8 cellular contexts compared by ENCODE assay signal in the genomic region with DNA sequence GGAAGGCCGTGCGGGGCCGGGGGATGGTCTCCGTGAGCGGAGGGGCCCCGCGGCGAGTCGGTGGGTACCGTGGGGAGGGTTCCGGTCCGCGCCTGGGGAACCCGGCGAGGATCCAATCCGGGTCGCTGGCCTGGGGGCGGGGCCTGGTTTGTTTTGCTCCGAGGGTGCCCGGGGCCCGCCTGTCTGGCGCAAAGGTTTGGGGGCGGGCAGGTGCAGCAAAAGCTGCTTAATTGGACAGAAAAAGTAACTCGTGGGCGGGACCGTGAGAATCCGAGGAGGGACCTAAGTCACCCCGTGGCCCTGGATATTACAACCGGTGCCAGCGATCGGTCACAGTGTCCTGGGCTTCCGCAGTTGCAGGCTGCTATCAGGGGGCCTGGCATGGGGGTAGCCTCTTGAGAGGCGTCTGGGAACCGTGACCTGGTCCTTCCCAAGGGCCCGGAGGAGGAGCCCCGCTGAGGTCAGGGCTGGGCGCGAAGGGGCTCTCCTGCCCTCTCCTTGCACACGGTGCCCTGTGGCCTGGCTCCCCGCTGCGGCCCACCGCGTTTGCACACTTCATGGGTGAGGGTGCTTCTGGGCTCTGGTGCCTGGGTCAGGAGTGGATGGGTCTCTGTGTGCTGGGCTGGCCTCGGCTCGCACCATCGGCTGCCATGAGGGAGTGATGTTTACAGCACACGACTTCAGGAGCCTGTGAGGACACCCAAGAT. TPM values are rescaled to one million over a fixed set of nuclear protein-coding genes. Genes with fewer than 3 reads are reported as not detected.
DNase-seq lines count a peak whose midpoint lies in the region; ATAC-seq and TF ChIP-seq lines count a peak whose summit lies in the region.

No MANE protein-coding gene starts in this region.

- H3K4me1 Mint-ChIP-seq in IgD-negative memory B cell (peaks cover 5 to 9% (median 7%) of the 10 kb centered on the region in 3 donors), neural crest cell (no peaks in the 10 kb centered on the region)
- H3K4me1 Mint-ChIP-seq in activated T-helper 2 cell treated with anti-CD3 and anti-CD28 coated beads, Interferon-gamma antibody, Interleukin-2, Interleukin-4, amounts not matched to agents 10 μg/mL and 5 μg/mL and 100 μg/mL, durations not matched to agents 14 hours and 24 hours and 36 hours (ENCODE audit: low read depth): peaks cover 8% of the 10 kb centered on the region
- peaks cover 39% of the 10 kb centered on the region for H3K4me1 Mint-ChIP-seq in stimulated activated naive CD8-positive, alpha-beta T cell treated with anti-CD3 and anti-CD28 coated beads, Interleukin-15, amount 100 ng/mL, for 72 hours

- H3K27me3 Mint-ChIP-seq in IgD-negative memory B cell (no peaks in the 10 kb centered on the region), neural crest cell (ENCODE audit: low read depth) (peaks cover 2% of the 10 kb centered on the region)
- no peaks in the 10 kb centered on the region for H3K27me3 Mint-ChIP-seq in activated T-helper 2 cell treated with anti-CD3 and anti-CD28 coated beads, Interferon-gamma antibody, Interleukin-2, Interleukin-4, amounts not matched to agents 10 μg/mL and 5 μg/mL and 100 μg/mL, durations not matched to agents 14 hours and 24 hours and 36 hours (ENCODE audit: low read depth)
- no peaks in the 10 kb centered on the region for H3K27me3 Mint-ChIP-seq in stimulated activated naive CD8-positive, alpha-beta T cell treated with anti-CD3 and anti-CD28 coated beads, Interleukin-15, amount 100 ng/mL, for 72 hours

- H3K4me3 Mint-ChIP-seq in IgD-negative memory B cell: peak overlapping the region; percentile 85 to 100 (median 92)
- H3K4me3 Mint-ChIP-seq in activated T-helper 2 cell treated with anti-CD3 and anti-CD28 coated beads, Interferon-gamma antibody, Interleukin-2, Interleukin-4, amounts not matched to agents 10 μg/mL and 5 μg/mL and 100 μg/mL, durations not matched to agents 14 hours and 24 hours and 36 hours (ENCODE audit: low read depth): peak overlapping the region; percentile 80
- peak overlapping the region; percentile 91 for H3K4me3 Mint-ChIP-seq in neural crest cell
- H3K4me3 Mint-ChIP-seq in stimulated activated naive CD8-positive, alpha-beta T cell treated with anti-CD3 and anti-CD28 coated beads, Interleukin-15, amount 100 ng/mL, for 72 hours: peak overlapping the region; percentile 87 to 93

- CTCF ChIA-PET in RWPE1 (lab: Yijun Ruan, JAX): interaction anchor here (0.8 kb wide), 1 partner anchor 232 kb away, joined by 3 read pairs; no protein-coding TSS in a partner anchor

- POLR2A ChIA-PET in RWPE1 (lab: Yijun Ruan, JAX; ENCODE audit: low non-redundant PET): interaction anchor here (1.3 to 1.6 kb wide), 4 partner anchors 11 to 22 kb away, joined by 3 to 10 read pairs (median 6); a partner anchor contains a TSS

- peak overlapping the region; percentile 97 for H3K27ac ChIP-seq in RWPE1

- intact Hi-C loops in activated T-helper 2 cell treated with anti-CD3 and anti-CD28 coated beads, Interferon-gamma antibody, Interleukin-2, Interleukin-4, amounts not matched to agents 10 μg/mL and 5 μg/mL and 100 μg/mL, durations not matched to agents 14 hours and 24 hours and 36 hours (cut with micrococcal nuclease): loop anchor here (1.0 to 5.0 kb wide), 3 partner anchors 11 to 613 kb away; a partner anchor contains a TSS

- peak overlapping the region; percentile 70 for H3K4me3 ChIP-seq in fibroblast of pulmonary artery (replicated peaks; ENCODE audit: low read depth, low read length)

- H3K9me3 Mint-ChIP-seq in IgD-negative memory B cell (no peaks in the 10 kb centered on the region), neural crest cell (no peaks in the 10 kb centered on the region)
- H3K9me3 Mint-ChIP-seq in activated T-helper 2 cell treated with anti-CD3 and anti-CD28 coated beads, Interferon-gamma antibody, Interleukin-2, Interleukin-4, amounts not matched to agents 10 μg/mL and 5 μg/mL and 100 μg/mL, durations not matched to agents 14 hours and 24 hours and 36 hours: no peaks in the 10 kb centered on the region
- H3K9me3 Mint-ChIP-seq in stimulated activated naive CD8-positive, alpha-beta T cell treated with anti-CD3 and anti-CD28 coated beads, Interleukin-15, amount 100 ng/mL, for 72 hours: no peaks in the 10 kb centered on the region

- H3K36me3 Mint-ChIP-seq in IgD-negative memory B cell (peaks cover 1% of the 10 kb centered on the region), neural crest cell (ENCODE audit: low read depth) (no peaks in the 10 kb centered on the region)
- H3K36me3 Mint-ChIP-seq in activated T-helper 2 cell treated with anti-CD3 and anti-CD28 coated beads, Interferon-gamma antibody, Interleukin-2, Interleukin-4, amounts not matched to agents 10 μg/mL and 5 μg/mL and 100 μg/mL, durations not matched to agents 14 hours and 24 hours and 36 hours (ENCODE audit: low read depth): peaks cover 13% of the 10 kb centered on the region

- H3K27ac Mint-ChIP-seq in IgD-negative memory B cell (peak overlapping the region in 2 of 3 donors; percentile 81 to 99), neural crest cell (ENCODE audit: unreplicated experiment) (no peak overlapping the region)
- peak overlapping the region; percentile 63 for H3K27ac Mint-ChIP-seq in activated T-helper 2 cell treated with anti-CD3 and anti-CD28 coated beads, Interferon-gamma antibody, Interleukin-2, Interleukin-4, amounts not matched to agents 10 μg/mL and 5 μg/mL and 100 μg/mL, durations not matched to agents 14 hours and 24 hours and 36 hours
- peak overlapping the region; percentile 76 to 96 for H3K27ac Mint-ChIP-seq in stimulated activated naive CD8-positive, alpha-beta T cell treated with anti-CD3 and anti-CD28 coated beads, Interleukin-15, amount 100 ng/mL, for 72 hours

- peak; percentile 85 for DNase-seq in DMS153 (lab: John Stamatoyannopoulos, UW)
- DNase-seq in RWPE1 (ENCODE audit: low spot score): peak; percentile 72
- DNase-seq in activated T-helper 2 cell treated with anti-CD3 and anti-CD28 coated beads, Interferon-gamma antibody, Interleukin-2, Interleukin-4, amounts not matched to agents 10 μg/mL and 5 μg/mL and 100 μg/mL, durations not matched to agents 14 hours and 24 hours and 36 hours (ENCODE audit: low spot score): peak; percentile 92
- peak; percentile 75 for DNase-seq in fibroblast of pulmonary artery (ENCODE audit: low read depth)
- no peak for DNase-seq in neural crest cell (ENCODE audit: low read depth, low spot score)
- DNase-seq in stimulated activated naive CD8-positive, alpha-beta T cell treated with anti-CD3 and anti-CD28 coated beads, Interleukin-15, amount 100 ng/mL, for 72 hours: peak; percentile 92 to 95

- peak; percentile 61 for ATAC-seq in GM21528 (IDR thresholded peaks at IDR 0.05; ENCODE audit: low FRiP score, unreplicated experiment)
- ATAC-seq in stimulated activated naive CD8-positive, alpha-beta T cell treated with anti-CD3 and anti-CD28 coated beads, Interleukin-15, amount 100 ng/mL, for 72 hours: peak; percentile 79

- TF ChIP-seq CTCF in RWPE1 (conservative IDR thresholded peaks at IDR 0.05; ENCODE audit: low read depth) (no peak), fibroblast of pulmonary artery (IDR thresholded peaks at IDR 0.05; ENCODE audit: low read length, missing control alignments) (no peak), neural crest cell (conservative IDR thresholded peaks at IDR 0.05) (no peak)

RNA-seq across cellular contexts. Expression of a gene that starts 1.4 kb away (rescaled TPM):
- 51.1 TPM for polyA plus RNA-seq in IgD-negative memory B cell
- 56.1 and 59.8 TPM in 2 replicates for total RNA-seq in activated T-helper 2 cell treated with anti-CD3 and anti-CD28 coated beads, Interferon-gamma antibody, Interleukin-2, Interleukin-4, amounts not matched to agents 10 μg/mL and 5 μg/mL and 100 μg/mL, durations not matched to agents 14 hours and 24 hours and 36 hours
- 27.0 and 34.5 TPM in 2 replicates for total RNA-seq in neural crest cell

RNA-seq across cellular contexts. Expression of a gene that starts 7.6 kb away (rescaled TPM):
- 20.0 TPM for polyA plus RNA-seq in IgD-negative memory B cell
- total RNA-seq in activated T-helper 2 cell treated with anti-CD3 and anti-CD28 coated beads, Interferon-gamma antibody, Interleukin-2, Interleukin-4, amounts not matched to agents 10 μg/mL and 5 μg/mL and 100 μg/mL, durations not matched to agents 14 hours and 24 hours and 36 hours: 4.9 and 5.1 TPM in 2 replicates
- total RNA-seq in neural crest cell: 1.6 and 2.7 TPM in 2 replicates

RNA-seq across cellular contexts. Expression of a gene that starts 10.3 kb away (rescaled TPM):
- 4,588 TPM for polyA plus RNA-seq in IgD-negative memory B cell
- total RNA-seq in activated T-helper 2 cell treated with anti-CD3 and anti-CD28 coated beads, Interferon-gamma antibody, Interleukin-2, Interleukin-4, amounts not matched to agents 10 μg/mL and 5 μg/mL and 100 μg/mL, durations not matched to agents 14 hours and 24 hours and 36 hours: 2,210 and 2,217 TPM in 2 replicates
- total RNA-seq in neural crest cell: 1,810 and 1,830 TPM in 2 replicates

RNA-seq across cellular contexts. Expression of a gene that starts 12.7 kb away (rescaled TPM):
- 13.8 TPM for polyA plus RNA-seq in IgD-negative memory B cell
- 95.7 and 106 TPM in 2 replicates for total RNA-seq in activated T-helper 2 cell treated with anti-CD3 and anti-CD28 coated beads, Interferon-gamma antibody, Interleukin-2, Interleukin-4, amounts not matched to agents 10 μg/mL and 5 μg/mL and 100 μg/mL, durations not matched to agents 14 hours and 24 hours and 36 hours
- total RNA-seq in neural crest cell: 101 and 108 TPM in 2 replicates

RNA-seq across cellular contexts. Expression of a gene that starts 15.1 kb away (rescaled TPM):
- 6.4 TPM for polyA plus RNA-seq in IgD-negative memory B cell
- 27.3 and 27.6 TPM in 2 replicates for total RNA-seq in activated T-helper 2 cell treated with anti-CD3 and anti-CD28 coated beads, Interferon-gamma antibody, Interleukin-2, Interleukin-4, amounts not matched to agents 10 μg/mL and 5 μg/mL and 100 μg/mL, durations not matched to agents 14 hours and 24 hours and 36 hours
- 30.7 and 37.9 TPM in 2 replicates for total RNA-seq in neural crest cell
